ENCODE assay signal across 8 cellular contexts in genomic region chr1:27671964-27672749, GRCh38. TPM values are rescaled to one million over a fixed set of nuclear protein-coding genes. Genes with fewer than 3 reads are reported as not detected.
A peak's percentile ranks its signal among the peaks of the same experiment; 100 is the strongest.
DNase-seq lines count a peak whose midpoint lies in the region; ATAC-seq and TF ChIP-seq lines count a peak whose summit lies in the region.

Gene IFI6 (minus strand): TSS chr1:27672192. CDS start chr1:27669314, 2,878 bp downstream.

- peaks cover 5% of the 10 kb centered on the region for H3K4me1 ChIP-seq in IMR-90 (ENCODE audit: control insufficient read depth, insufficient read depth, low read length)
- peaks cover 17% of the 10 kb centered on the region for H3K4me1 ChIP-seq in OCI-LY7 (ENCODE audit: insufficient read depth, low read length, poor library complexity, severe bottlenecking)
- peaks cover 8 to 16% of the 10 kb centered on the region in 2 donors for H3K4me1 ChIP-seq in mucosa of rectum (ENCODE audit: control insufficient read depth in 2 of 2, insufficient read depth in 2 of 2, low read length in 2 of 2)

- DNase-seq in D341Med (ENCODE audit: low spot score) (peak; percentile 75), IMR-90 (peak; percentile 95), OCI-LY7 (ENCODE audit: low spot score) (peak; percentile 65), activated T-cell treated with anti-CD3 and anti-CD28 coated beads for 4 hours (peak; percentile 68), epithelial cell of prostate (ENCODE audit: low read depth, low spot score) (peak; percentile 74)
- DNase-seq in stimulated activated CD8-positive, alpha-beta memory T cell treated with anti-CD3 and anti-CD28 coated beads, Interleukin-7, amount 100 ng/mL, for 24 hours (ENCODE audit: low read depth) = peak; percentile 36

- no peak within 1 kb of the TSS for H3K18ac ChIP-seq in IMR-90 (ENCODE audit: low read depth, low read length)

- H3K9ac ChIP-seq in IMR-90 (ENCODE audit: low read depth, low read length) (peak within 1 kb of the TSS; percentile 74), mucosa of rectum (ENCODE audit: low read depth in 1 of 2, low read length in 2 of 2) (peak within 1 kb of the TSS; percentile 49 to 63)

- H3K4ac ChIP-seq in IMR-90 (ENCODE audit: low read depth, low read length) = peak within 1 kb of the TSS; percentile 57

- dilution Hi-C loops in IMR-90 (cut with HindIII; ENCODE audit: low sequenced_read_pairs, unreplicated experiment) = no loop called here

- H3K4me2 ChIP-seq in IMR-90 (ENCODE audit: low read depth, low read length) (peak within 1 kb of the TSS; percentile 91), OCI-LY7 (ENCODE audit: low read length) (peak within 1 kb of the TSS; percentile 77)

- H2AK9ac ChIP-seq in IMR-90 (replicated peaks; ENCODE audit: low read depth, low read length, poor library complexity) = no peak within 1 kb of the TSS

- H3K23ac ChIP-seq in IMR-90 (ENCODE audit: low read depth, low read length) = peak within 1 kb of the TSS; percentile 29; the same call in 1 of the 2 replicates

- TF ChIP-seq POLR2A in IMR-90 (IDR thresholded peaks at IDR 0.05; ENCODE audit: low read depth, low read length) = peak; percentile 79

- TF ChIP-seq CTCF in IMR-90 (conservative IDR thresholded peaks at IDR 0.05; ENCODE audit: low read depth, low read length) (peak; percentile 44), OCI-LY7 (conservative IDR thresholded peaks at IDR 0.05; ENCODE audit: low read length) (peak; percentile 64)

- TF ChIP-seq RAD21 in IMR-90 (IDR thresholded peaks at IDR 0.05; ENCODE audit: low read length) = peak; percentile 15; the same call in 1 of the 2 replicates

- POLR2A ChIA-PET in IMR-90 (lab: Charles Lee; ENCODE audit: unreplicated experiment) (interaction anchor here (0.6 to 1.4 kb wide), 4 partner anchors 46 to 101 kb away, joined by 3 to 5 read pairs (median 3); partner anchors contain the start of genes FAM76A and STX12), OCI-LY7 (lab: Charles Lee) (interaction anchor here (0.6 kb wide), 1 partner anchor 158 kb away, joined by 4 read pairs; the partner anchor contains the start of gene PPP1R8)

- no peaks in the 10 kb centered on the region for H3K9me2 ChIP-seq in OCI-LY7 (ENCODE audit: insufficient read depth, low read length)

- no peak within 1 kb of the TSS for H2BK20ac ChIP-seq in IMR-90 (ENCODE audit: low read depth, low read length)

- 0 out of 2 replicates have a peak within 1 kb of the TSS, but pooled peaks have one; percentile 35 for H4K91ac ChIP-seq in IMR-90 (ENCODE audit: insufficient read depth, low read depth, low read length)

- peak within 1 kb of the TSS; percentile 53 for H3K14ac ChIP-seq in IMR-90 (replicated peaks; ENCODE audit: low read depth, low read length)

- no TSS peak for BruUV-seq in IMR-90 (replicated peaks; lab: Mats Ljungman, UMichigan)
- BruUV-seq in OCI-LY7 (replicated peaks; lab: Mats Ljungman, UMichigan) = no TSS peak

- H3K9me3 ChIP-seq in IMR-90 (ENCODE audit: control insufficient read depth, insufficient read depth, low read length) (no peaks in the 10 kb centered on the region), OCI-LY7 (ENCODE audit: low read length) (no peaks in the 10 kb centered on the region), mucosa of rectum (ENCODE audit: control insufficient read depth in 2 of 2, low read length in 2 of 2) (no peaks in the 10 kb centered on the region)

- peak; percentile 95 for ATAC-seq in GM21381 (IDR thresholded peaks at IDR 0.05; ENCODE audit: unreplicated experiment)
- ATAC-seq in IMR-90 (ENCODE audit: low read depth) = peak; percentile 98

- intact Hi-C loops in IMR-90 (cut with micrococcal nuclease) = loop anchor here (1.0 to 5.0 kb wide), 2 partner anchors 47 to 160 kb away; partner anchors contain the start of gene PPP1R8
- intact Hi-C loops in OCI-LY7 (cut with micrococcal nuclease; ENCODE audit: unreplicated experiment) = loop anchor here (10.0 kb wide), 1 partner anchor 163 kb away; the partner anchor contains the start of gene PPP1R8

- peaks cover 2% of the 10 kb centered on the region; the same call in 1 of the 2 replicates for H3K27me3 ChIP-seq in IMR-90 (ENCODE audit: control insufficient read depth, insufficient read depth, low read length)
- H3K27me3 ChIP-seq in mucosa of rectum (ENCODE audit: control insufficient read depth in 2 of 2, insufficient read depth in 2 of 2, low read length in 2 of 2) = no peaks in the 10 kb centered on the region

- in situ Hi-C loops in IMR-90 (cut with MboI; ENCODE audit: low sequenced_read_pairs) = no loop called here

- no peaks in the 10 kb centered on the region for H3K36me3 ChIP-seq in IMR-90 (ENCODE audit: control insufficient read depth, insufficient read depth, low read length)
- H3K36me3 ChIP-seq in OCI-LY7 (ENCODE audit: insufficient read depth, low read length) = no peaks in the 10 kb centered on the region
- no peaks in the 10 kb centered on the region for H3K36me3 ChIP-seq in mucosa of rectum (ENCODE audit: control insufficient read depth in 2 of 2, insufficient read depth in 2 of 2, low read length in 2 of 2)

- peak within 1 kb of the TSS; percentile 93 for H2AFZ ChIP-seq in IMR-90 (replicated peaks; ENCODE audit: low read length, poor library complexity)
- peak within 1 kb of the TSS; percentile 88 for H2AFZ ChIP-seq in OCI-LY7 (ENCODE audit: low read length)

- peak within 1 kb of the TSS; percentile 21 to 82; a peak in 2 of 4 replicates for H4K8ac ChIP-seq in IMR-90 (ENCODE audit: low read depth in 2 of 2, low read length in 2 of 2)

- no peaks in the 10 kb centered on the region for H3K79me2 ChIP-seq in OCI-LY7 (ENCODE audit: insufficient read depth, low read depth, low read length)

- no peaks in the 10 kb centered on the region for H3K79me1 ChIP-seq in IMR-90 (ENCODE audit: low read depth in 1 of 2, low read length in 2 of 2)

- H3K9me1 ChIP-seq in IMR-90 (ENCODE audit: insufficient read depth, low read length) = peaks cover 5% of the 10 kb centered on the region; the same call in 1 of the 2 replicates

- peak within 1 kb of the TSS; percentile 52 for H4K5ac ChIP-seq in IMR-90 (ENCODE audit: low read depth, low read length)

- peak within 1 kb of the TSS; percentile 58 for H3K27ac ChIP-seq in IMR-90 (ENCODE audit: insufficient read depth, low read length)
- H3K27ac ChIP-seq in OCI-LY7 (ENCODE audit: low read depth, low read length, poor library complexity, severe bottlenecking) = peak within 1 kb of the TSS; percentile 16
- H3K27ac ChIP-seq in epithelial cell of prostate = no peak within 1 kb of the TSS
- H3K27ac ChIP-seq in mucosa of rectum (ENCODE audit: low read depth in 2 of 2, low read length in 2 of 2) = peak within 1 kb of the TSS; percentile 72 to 80

- H2BK15ac ChIP-seq in IMR-90 (ENCODE audit: low read depth, low read length) = no peak within 1 kb of the TSS; the same call in 2 of the 3 replicates

- peak within 1 kb of the TSS; percentile 37; the same call in 1 of the 2 replicates for H3K56ac ChIP-seq in IMR-90 (ENCODE audit: extremely low read depth, insufficient read depth, low read length)

- peak within 1 kb of the TSS; percentile 8; the same call in 1 of the 2 replicates for H2BK120ac ChIP-seq in IMR-90 (ENCODE audit: low read depth, low read length)

- WGBS in IMR-90 (ENCODE audit: extremely low coverage in 2 of 2, insufficient read length in 1 of 2), 2 experiments = no CpG with 5 or more reads among the region's 10 CpGs

- CTCF ChIA-PET in IMR-90 (lab: Yijun Ruan, JAX) (interaction anchor here (0.7 to 1.3 kb wide), 5 partner anchors 9 to 78 kb away, joined by 3 to 6 read pairs (median 4); partner anchors contain the start of gene FAM76A), OCI-LY7 (lab: Charles Lee; ENCODE audit: unreplicated experiment) (no interaction called here)

- peak within 1 kb of the TSS; percentile 40 for H2BK5ac ChIP-seq in IMR-90 (ENCODE audit: low read depth, low read length, poor library complexity, severe bottlenecking)

- H3K4me3 ChIP-seq in IMR-90 (ENCODE audit: insufficient read depth, low read depth, low read length) (peak within 1 kb of the TSS; percentile 53), OCI-LY7 (ENCODE audit: low read depth, low read length, poor library complexity, severe bottlenecking) (peak within 1 kb of the TSS; percentile 59), mucosa of rectum (ENCODE audit: low read length in 2 of 2) (peak within 1 kb of the TSS; percentile 61 to 81)

- peaks cover 3% of the 10 kb centered on the region; the same call in 1 of the 2 replicates for H4K20me1 ChIP-seq in IMR-90 (ENCODE audit: insufficient read depth, low read length)
- no peaks in the 10 kb centered on the region for H4K20me1 ChIP-seq in OCI-LY7 (ENCODE audit: insufficient read depth, low read length)

- 0 out of 2 replicates have a peak within 1 kb of the TSS, but pooled peaks have one; percentile 29 for H2AK5ac ChIP-seq in IMR-90 (ENCODE audit: low read depth, low read length)

TF ChIP-seq in IMR-90, 13 proteins besides CTCF, POLR2A, EP300 and RAD21 (continues in another document):
- no peak for TF ChIP-seq FOS (IDR thresholded peaks at IDR 0.05; ENCODE audit: low read depth, low read length)
- no peak for TF ChIP-seq CHD1 (IDR thresholded peaks at IDR 0.05; ENCODE audit: low read depth, low read length)
- no peak for TF ChIP-seq RFX5 (IDR thresholded peaks at IDR 0.05; ENCODE audit: low read depth, low read length)
- TF ChIP-seq CEBPB (IDR thresholded peaks at IDR 0.05; ENCODE audit: low read depth, low read length) = no peak
- no peak for TF ChIP-seq NFE2L2 (IDR thresholded peaks at IDR 0.05; ENCODE audit: low read depth, low read length)
- TF ChIP-seq USF2 (IDR thresholded peaks at IDR 0.05; ENCODE audit: low read depth, low read length) = peak; percentile 39; the same call in 1 of the 2 replicates
- peak; percentile 43; the same call in 1 of the 2 replicates for TF ChIP-seq MXI1 (IDR thresholded peaks at IDR 0.05; ENCODE audit: borderline replicate concordance, low read depth, low read length)
- 0 out of 2 replicates have a peak, but pooled peaks have one; percentile 1 for TF ChIP-seq SMC3 (IDR thresholded peaks at IDR 0.05; ENCODE audit: low read depth, low read length)
- TF ChIP-seq BHLHE40 (IDR thresholded peaks at IDR 0.05; ENCODE audit: low read depth, low read length) = no peak

RNA-seq across cellular contexts. Expression of gene IFI6, which starts in this region (rescaled TPM):
- total RNA-seq in IMR-90 (2012; rRNA removed) = 6.7 and 7.3 TPM in 2 replicates
- 16.8 and 17.2 TPM in 2 replicates for polyA plus RNA-seq in IMR-90 (2012; rRNA removed)
- polyA plus RNA-seq in IMR-90 (2012; cell fraction: cytosol; rRNA removed) = 31.2 and 35.3 TPM in 2 replicates
- 5.7 and 7.7 TPM in 2 replicates for polyA plus RNA-seq in IMR-90 (2012; cell fraction: nucleus; rRNA removed; ENCODE audit: low replicate concordance)
- 7.7 and 9.5 TPM in 2 replicates for total RNA-seq in OCI-LY7 (2014; rRNA removed; shearing (Covaris generic))
- 6.0 and 6.8 TPM in 2 replicates for total RNA-seq in OCI-LY7 (2022)

Comparison
In these comparisons a context has a peak if more than half of its experiments do, and no peak if none do; other contexts are left out.
1. DNase-seq: peak in every context shown above with its lines; median percentile 95 in IMR-90; 75 in D341Med; 74 in epithelial cell of prostate; 68 in activated T-cell treated with anti-CD3 and anti-CD28 coated beads for 4 hours; 65 in OCI-LY7; 36 in stimulated activated CD8-positive, alpha-beta memory T cell treated with anti-CD3 and anti-CD28 coated beads, Interleukin-7, amount 100 ng/mL, for 24 hours.